26 cellular contexts compared by ENCODE assay signal in genomic region chr9:82081507-82081906, GRCh38.
"Had no signal": no experiment of that assay in that cellular context is flagged by ENCODE, and none has a peak within 500 bp of the region (broad histone marks: within the 10 kb centered on the region; RNA-seq: fewer than 3 reads in every experiment).

No MANE protein-coding gene starts in this region.

- DNase-seq: activated CD4-positive, alpha-beta T cell treated with anti-CD3 and anti-CD28 coated beads, Interleukin-2, amount 10 ng/mL, durations not matched to agents 24 days and 14 days; activated CD4-positive, alpha-beta T cell treated with anti-CD3 and anti-CD28 coated beads, Interleukin-2, amount 50 U/mL, for 4 hours; activated CD8-positive, alpha-beta T cell treated with anti-CD3 and anti-CD28 coated beads for 36 hours; activated gamma-delta T cell; activated naive CD4-positive, alpha-beta T cell treated with Interleukin-2 at 50 U/mL for 16 hours; activated naive CD8-positive, alpha-beta T cell treated with anti-CD3 and anti-CD28 coated beads, Interleukin-2, amount 10 ng/mL, durations not matched to agents 7 days and 5 days; activated T-cell treated with anti-CD3 and anti-CD28 coated beads, Interleukin-2, amount 50 U/mL, for 24 hours; amygdala; Kasumi-1; MG63; NCI-H1048; NCI-H1105 treated with DMSO at 0.1 percent for 48 hours; NCI-H1436; NCI-H187; NCI-H2029 treated with DMSO at 0.1 percent for 48 hours; NCI-H2107; NCI-H2171; NCI-H510A; NCI-H526; NCI-H748 treated with DMSO at 0.1 percent for 48 hours; SHP77; SJCRH30 had no signal

- H3K27me3 ChIP-seq: ascending aorta, cardiac muscle cell, MG63, SJCRH30 had no signal

- ATAC-seq: activated CD8-positive, alpha-beta T cell treated with anti-CD3 and anti-CD28 coated beads for 36 hours; Panc1 had no signal

- H3K4me3 ChIP-seq: ascending aorta, cardiac muscle cell, MG63, SJCRH30, SK-N-MC had no signal

- H3K36me3 ChIP-seq: ascending aorta, cardiac muscle cell, MG63, SJCRH30 had no signal

- H3K4me1 ChIP-seq: ascending aorta, SJCRH30 had no signal

- H3K27ac ChIP-seq: ascending aorta, cardiac muscle cell, SJCRH30, SK-N-MC had no signal

- H3K9me3 ChIP-seq: ascending aorta, MG63 had no signal
